8 cellular contexts compared by ENCODE assay signal in the genomic region with DNA sequence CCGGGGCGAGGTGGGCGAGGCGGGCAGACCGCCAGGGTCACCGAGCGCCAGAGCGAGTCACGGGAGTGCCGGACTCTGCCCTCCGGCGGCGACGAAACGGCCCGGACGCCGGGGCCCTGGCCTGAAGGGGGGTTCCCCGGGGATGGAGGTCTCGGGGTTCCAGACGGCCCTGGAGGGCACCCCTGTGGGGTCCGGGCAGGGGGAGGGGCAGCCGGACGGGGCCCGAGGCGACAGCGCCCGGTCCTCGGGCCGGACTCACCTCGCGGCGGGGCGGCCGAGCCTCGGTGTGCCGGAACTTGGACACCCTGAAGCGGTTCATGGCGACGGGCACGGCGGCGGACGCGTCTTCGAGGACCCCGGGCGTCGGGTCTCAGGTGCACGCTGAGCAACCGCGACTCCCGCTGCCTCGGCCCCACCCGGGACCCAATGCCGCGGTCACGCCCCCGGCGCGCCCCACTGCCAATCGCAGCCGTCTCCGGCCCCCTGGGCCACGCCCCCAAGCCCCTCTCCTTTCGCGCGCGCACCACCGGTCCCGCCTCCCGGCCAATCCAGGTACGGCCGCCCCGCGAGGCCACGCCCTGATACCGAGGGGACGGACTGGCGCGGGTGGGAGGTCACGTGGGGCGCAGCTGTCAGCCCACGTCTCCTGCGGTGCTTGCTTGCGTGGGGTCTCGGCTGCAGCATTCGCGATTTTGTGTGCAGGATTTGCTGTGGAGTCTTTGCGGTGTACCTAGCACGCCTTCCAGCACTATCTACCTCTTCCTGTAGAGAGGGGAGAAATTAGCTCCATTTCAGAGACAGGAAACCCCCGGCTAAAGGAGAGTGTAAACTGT. TPM values are rescaled to one million over a fixed set of nuclear protein-coding genes. Genes with fewer than 3 reads are reported as not detected.
A peak's percentile ranks its signal among the peaks of the same experiment; 100 is the strongest.
DNase-seq lines count a peak whose midpoint lies in the region; ATAC-seq and TF ChIP-seq lines count a peak whose summit lies in the region.

A gene (minus strand): TSS at position 397 of the 833 bp plus-strand sequence. CDS start 78 bp downstream, at position 319.

- peak within 1 kb of the TSS; percentile 99 for H3K4me2 ChIP-seq in OCI-LY7 (ENCODE audit: low read length)

- peaks cover 5 to 31% (median 25%) of the 10 kb centered on the region in 3 donors for H3K4me1 Mint-ChIP-seq in IgD-negative memory B cell

- ATAC-seq in GM21528 (IDR thresholded peaks at IDR 0.05; ENCODE audit: low FRiP score, unreplicated experiment) (peak; percentile 64), mucosa of descending colon (peak; percentile 95)

- H3K4me1 ChIP-seq in OCI-LY7 (ENCODE audit: insufficient read depth, low read length, poor library complexity, severe bottlenecking) (peaks cover 30% of the 10 kb centered on the region), mucosa of descending colon (ENCODE audit: low read depth) (peaks cover 28% of the 10 kb centered on the region)

- peaks cover 8% of the 10 kb centered on the region for H4K20me1 ChIP-seq in OCI-LY7 (ENCODE audit: insufficient read depth, low read length)

- intact Hi-C loops in OCI-LY7 (cut with micrococcal nuclease; ENCODE audit: unreplicated experiment) = loop anchor here (2.0 to 10.0 kb wide), 3 partner anchors 58 to 198 kb away; a partner anchor contains a TSS
- intact Hi-C loops in mucosa of descending colon (cut with DNase I, micrococcal nuclease) = no loop called here

- H3K9me2 ChIP-seq in OCI-LY7 (ENCODE audit: insufficient read depth, low read length) = no peaks in the 10 kb centered on the region

- H3K36me3 Mint-ChIP-seq in IgD-negative memory B cell = no peaks in the 10 kb centered on the region

- H3K4me3 ChIP-seq in OCI-LY7 (ENCODE audit: low read depth, low read length, poor library complexity, severe bottlenecking) (peak within 1 kb of the TSS; percentile 98), epithelial cell of esophagus (ENCODE audit: low read length) (peak within 1 kb of the TSS; percentile 61), mucosa of descending colon (peak within 1 kb of the TSS; percentile 93)

- peak within 1 kb of the TSS; percentile 76 for H2AFZ ChIP-seq in OCI-LY7 (ENCODE audit: low read length)

- no peak for TF ChIP-seq CTCF in OCI-LY7 (conservative IDR thresholded peaks at IDR 0.05; ENCODE audit: low read length)
- no peak for TF ChIP-seq CTCF in epithelial cell of esophagus (IDR thresholded peaks at IDR 0.05; ENCODE audit: insufficient read depth, low read depth, low read length, missing control alignments)
- no peak for TF ChIP-seq CTCF in mucosa of descending colon (IDR thresholded peaks at IDR 0.05)

- DNase-seq in DMS 273 (lab: John Stamatoyannopoulos, UW; ENCODE audit: unreplicated experiment) (peak; percentile 96), OCI-LY7 (ENCODE audit: low spot score) (peak; percentile 96), activated T-cell treated with anti-CD3 and anti-CD28 coated beads for 24 hours (ENCODE audit: low read depth) (peak; percentile 99), epithelial cell of esophagus (ENCODE audit: low read depth) (peak; percentile 93), mucosa of descending colon (peak; percentile 98 to 99 (median 98))
- peak; percentile 98 to 99 for DNase-seq in stimulated activated CD8-positive, alpha-beta memory T cell treated with anti-CD3 and anti-CD28 coated beads, Interleukin-4, amount 100 ng/mL, for 1 hour (ENCODE audit: low read depth in 2 of 2, low spot score in 1 of 2)

- peak within 1 kb of the TSS; percentile 87 to 99 (median 99) for H3K27ac Mint-ChIP-seq in IgD-negative memory B cell

- H3K27ac ChIP-seq in OCI-LY7 (ENCODE audit: low read depth, low read length, poor library complexity, severe bottlenecking) = peak within 1 kb of the TSS; percentile 75

- BruUV-seq in OCI-LY7 (replicated peaks; lab: Mats Ljungman, UMichigan) = no TSS peak

- H3K36me3 ChIP-seq in OCI-LY7 (ENCODE audit: insufficient read depth, low read length) = peaks cover 14% of the 10 kb centered on the region; the same call in 1 of the 2 replicates
- H3K36me3 ChIP-seq in mucosa of descending colon (ENCODE audit: low read depth) = no peaks in the 10 kb centered on the region

- H3K27me3 Mint-ChIP-seq in IgD-negative memory B cell = no peaks in the 10 kb centered on the region

- no peaks in the 10 kb centered on the region for H3K9me3 ChIP-seq in OCI-LY7 (ENCODE audit: low read length)
- no peaks in the 10 kb centered on the region for H3K9me3 ChIP-seq in mucosa of descending colon

- H3K9me3 Mint-ChIP-seq in IgD-negative memory B cell = no peaks in the 10 kb centered on the region

- peaks cover 24% of the 10 kb centered on the region for H3K79me2 ChIP-seq in OCI-LY7 (ENCODE audit: insufficient read depth, low read depth, low read length)

- POLR2A ChIA-PET in OCI-LY7 (lab: Charles Lee) = interaction anchor here (0.9 to 1.3 kb wide), 2 partner anchors 10 to 115 kb away, joined by 3 to 4 read pairs; no protein-coding TSS in a partner anchor

- CTCF ChIA-PET in OCI-LY7 (lab: Charles Lee; ENCODE audit: unreplicated experiment) = interaction anchor here (1.0 kb wide), 1 partner anchor 16 kb away, joined by 3 read pairs; no protein-coding TSS in a partner anchor

- peak within 1 kb of the TSS; percentile 92 to 97 (median 94) for H3K4me3 Mint-ChIP-seq in IgD-negative memory B cell

RNA-seq across cellular contexts. Expression of the gene that starts here (rescaled TPM):
- polyA plus RNA-seq in IgD-negative memory B cell = 108 TPM
- 64.0 and 77.2 TPM in 2 replicates for total RNA-seq in OCI-LY7 (2014; rRNA removed; shearing (Covaris generic))
- total RNA-seq in OCI-LY7 (2022) (112 and 115 TPM in 2 replicates), mucosa of descending colon (10 to 100 TPM; 40.0 to 61.2 (median 49.1) TPM)

Comparison
In these comparisons a context has a peak if more than half of its experiments do, and no peak if none do; other contexts are left out.
1. Peak in every context shown above with its lines: DNase-seq, ATAC-seq, H3K4me3 ChIP-seq and H3K27ac ChIP-seq.